37 cellular contexts compared by ENCODE assay signal in the genomic region with DNA sequence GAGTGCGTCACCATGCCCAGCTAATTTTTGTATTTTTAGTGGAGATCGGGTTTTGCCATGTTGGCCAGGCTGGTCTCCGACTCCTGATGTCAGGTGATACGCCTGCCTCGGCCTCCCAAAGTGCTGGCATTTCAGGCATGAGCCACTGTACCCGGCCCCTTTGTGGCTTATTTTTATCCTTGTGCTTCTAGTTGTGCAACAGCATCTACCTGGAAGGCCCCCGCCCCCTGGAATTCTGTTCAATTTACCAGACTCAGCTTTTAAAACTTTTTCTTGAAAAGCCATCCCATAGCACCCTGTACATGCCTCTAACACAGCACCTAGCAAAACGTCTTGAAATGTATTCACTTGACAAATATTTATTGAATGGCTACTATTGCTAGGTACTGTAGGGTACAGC. TPM values are rescaled to one million over a fixed set of nuclear protein-coding genes. Genes with fewer than 3 reads are reported as not detected.
A peak's percentile ranks its signal among the peaks of the same experiment; 100 is the strongest.
DNase-seq lines count a peak whose midpoint lies in the region; ATAC-seq, FAIRE-seq and TF ChIP-seq lines count a peak whose summit lies in the region.
"Had no signal": no experiment of that assay in that cellular context is flagged by ENCODE, and none has a peak within 500 bp of the region (broad histone marks: within the 10 kb centered on the region; RNA-seq: fewer than 3 reads in every experiment).

No MANE protein-coding gene starts in this region.

- H4K8ac ChIP-seq in trophoblast cell (ENCODE audit: low read depth, low read length), result no peak overlapping the region

- POLR2A ChIA-PET in HepG2 (lab: Yijun Ruan, JAX), result interaction anchor here (1.5 kb wide), 1 partner anchor 9 kb away, joined by 5 read pairs; the partner anchor contains the start of gene GPBP1

- no peak for TF ChIP-seq EP300 in HepG2 (IDR thresholded peaks at IDR 0.05; ENCODE audit: low read depth in 2 of 2, low read length in 2 of 2)
- no peak for TF ChIP-seq EP300 in HepG2 (CRISPR knock-in tag; IDR thresholded peaks at IDR 0.05; ENCODE audit: borderline replicate concordance)

- intact Hi-C loops in Right ventricle myocardium inferior (cut with DNase I), result no loop called here
- intact Hi-C loops in left cardiac atrium (cut with DNase I), result no loop called here
- intact Hi-C loops in HepG2 (cut with micrococcal nuclease; ENCODE audit: unreplicated experiment), result no loop called here
- intact Hi-C loops in right lobe of liver (cut with DNase I), result no loop called here

- H4K12ac ChIP-seq in trophoblast cell (ENCODE audit: low read depth, low read length), result no peak overlapping the region

- in situ Hi-C loops in HepG2 (cut with HindIII; ENCODE audit: extremely low pct_ligation_motif_present, low pct_unique_long_range_greater_than_20kb) (no loop called here), GM23248 (cut with MboI) (no loop called here)

- no peaks in the 10 kb centered on the region for H3K9me3 Mint-ChIP-seq in osteocyte (ENCODE audit: unreplicated experiment)
- H3K9me3 Mint-ChIP-seq: CD4-positive, alpha-beta memory T cell; CD4-positive, alpha-beta T cell; CD8-positive, alpha-beta T cell had no signal

- no peak overlapping the region for H3K4ac ChIP-seq in trophoblast cell (ENCODE audit: low read depth, low read length)

- H3K4me2 ChIP-seq in HepG2 (ENCODE audit: low read depth, low read length), result peak overlapping the region; percentile 16; the same call in 1 of the 2 replicates
- no peak overlapping the region for H3K4me2 ChIP-seq in trophoblast cell (ENCODE audit: low read length)
- no peak overlapping the region for H3K4me2 ChIP-seq in GM23248 (ENCODE audit: unreplicated experiment)
- H3K4me2 ChIP-seq: A549; BLaER1; BLaER1 treated with 17β-estradiol and CSF1 and Interleukin-3, amounts not matched to agents 10 nM and 100 nM had no signal

- no peak overlapping the region for H2BK12ac ChIP-seq in trophoblast cell (ENCODE audit: low read length)

- TF ChIP-seq RAD21 in HepG2 (CRISPR knock-in tag; IDR thresholded peaks at IDR 0.05), result no peak

- no peak overlapping the region for H2BK5ac ChIP-seq in trophoblast cell (ENCODE audit: low read depth, low read length, poor library complexity)

- no peak overlapping the region for H3K4me3 ChIP-seq in HepG2 (replicated peaks in 1 of 3; ENCODE audit: insufficient read depth in 1 of 3, low read depth in 2 of 3, low read length in 3 of 3)
- no peak overlapping the region for H3K4me3 ChIP-seq in right lobe of liver
- no peak overlapping the region for H3K4me3 ChIP-seq in trophoblast cell (ENCODE audit: low read depth, low read length)
- H3K4me3 ChIP-seq in GM23248, result no peak overlapping the region
- H3K4me3 ChIP-seq: A549; BLaER1; BLaER1 treated with 17β-estradiol and CSF1 and Interleukin-3, amounts not matched to agents 10 nM and 100 nM had no signal

- H3K23ac ChIP-seq in trophoblast cell (ENCODE audit: low read length), result no peak overlapping the region

- H3K79me1 ChIP-seq in trophoblast cell (ENCODE audit: low read length), result peaks cover 1% of the 10 kb centered on the region

- H3K4me1 ChIP-seq in HepG2 (ENCODE audit: insufficient read depth, low read length) (peaks cover 12% of the 10 kb centered on the region), right lobe of liver (no peaks in the 10 kb centered on the region), trophoblast cell (ENCODE audit: control insufficient read depth in 1 of 2, insufficient read depth in 2 of 2, low read length in 2 of 2) (peaks cover 0 to 2% of the 10 kb centered on the region in 2 experiments), GM23248 (ENCODE audit: insufficient read depth) (no peaks in the 10 kb centered on the region)
- H3K4me1 ChIP-seq: A549, BE2C, BLaER1, Caco-2 had no signal

- H3K9me3 ChIP-seq in HepG2 (ENCODE audit: low read length), result no peaks in the 10 kb centered on the region
- H3K9me3 ChIP-seq in right lobe of liver, result no peaks in the 10 kb centered on the region
- H3K9me3 ChIP-seq in trophoblast cell (ENCODE audit: insufficient read depth, low read depth, low read length), result no peaks in the 10 kb centered on the region
- H3K9me3 ChIP-seq in GM23248 (ENCODE audit: low read depth), result no peaks in the 10 kb centered on the region
- H3K9me3 ChIP-seq: A549, Caco-2 had no signal

- H3F3A ChIP-seq in GM23248 (ENCODE audit: insufficient read depth), result no peaks in the 10 kb centered on the region

- no peak for TF ChIP-seq POLR2A in HepG2 (IDR thresholded peaks at IDR 0.05; ENCODE audit: insufficient read depth in 1 of 2, low read depth in 2 of 2, low read length in 2 of 2)
- no peak for TF ChIP-seq POLR2A in right lobe of liver (IDR thresholded peaks at IDR 0.05)

- DNase-seq in Right ventricle myocardium inferior (ENCODE audit: missing footprints), result peak; percentile 35
- DNase-seq in left cardiac atrium, result no peak
- no peak for DNase-seq in HepG2 (ENCODE audit: low spot score)
- DNase-seq in right lobe of liver, result no peak
- DNase-seq in osteocyte (ENCODE audit: extremely low spot score, unreplicated experiment), result peak; percentile 59
- DNase-seq in trophoblast cell, result peak; percentile 35 to 57
- DNase-seq in GM23248, result no peak
- DNase-seq: 8988T; ACHN; AML-193; BE2C; C1 segment of cervical spinal cord; Caco-2; Calu3; CD4-positive, alpha-beta memory T cell; CD4-positive, alpha-beta T cell; CD4-positive, CD25-positive, alpha-beta regulatory T cell; CD8-positive, alpha-beta memory T cell; CD8-positive, alpha-beta T cell; COR-L47; DMS 273 treated with DMSO at 0.1 percent for 48 hours; DMS153; DMS53; DMS79; DMS79 treated with DMSO at 0.1 percent for 48 hours; DND-41; EL had no signal

- no peaks in the 10 kb centered on the region for H3K9me2 ChIP-seq in GM23248 (ENCODE audit: insufficient read depth)

- CTCF ChIA-PET in HepG2 (lab: Yijun Ruan, JAX; ENCODE audit: low intra/inter-chr PET ratio, low total read pairs), result no interaction called here

- H3K79me2 ChIP-seq in HepG2 (ENCODE audit: insufficient read depth, low read length) (no peaks in the 10 kb centered on the region), trophoblast cell (ENCODE audit: control insufficient read depth, insufficient read depth, low read length, poor library complexity) (no peaks in the 10 kb centered on the region), GM23248 (ENCODE audit: insufficient read depth) (no peaks in the 10 kb centered on the region)

- no peaks in the 10 kb centered on the region for H3K4me1 Mint-ChIP-seq in osteocyte (ENCODE audit: unreplicated experiment)

- H3K27me3 Mint-ChIP-seq in osteocyte (ENCODE audit: unreplicated experiment), result no peaks in the 10 kb centered on the region
- H3K27me3 Mint-ChIP-seq: B cell; CD4-positive, alpha-beta memory T cell; CD4-positive, alpha-beta T cell; CD4-positive, CD25-positive, alpha-beta regulatory T cell; CD8-positive, alpha-beta memory T cell had no signal

- H3K14ac ChIP-seq in trophoblast cell (ENCODE audit: low read length), result no peak overlapping the region

- H2AFZ ChIP-seq in HepG2 (ENCODE audit: low read length) (no peak overlapping the region), trophoblast cell (ENCODE audit: insufficient read depth, low read length, poor library complexity) (no peak overlapping the region), GM23248 (no peak overlapping the region)

- H4K20me1 ChIP-seq in HepG2 (ENCODE audit: insufficient read depth, low read length) (no peaks in the 10 kb centered on the region), GM23248 (ENCODE audit: insufficient read depth) (no peaks in the 10 kb centered on the region)
- H4K20me1 ChIP-seq: BLaER1; BLaER1 treated with 17β-estradiol and CSF1 and Interleukin-3, amounts not matched to agents 10 nM and 100 nM had no signal

- no peak overlapping the region for H3K4me3 Mint-ChIP-seq in osteocyte (ENCODE audit: unreplicated experiment)
- H3K4me3 Mint-ChIP-seq: B cell; CD14-positive monocyte; CD4-positive, alpha-beta memory T cell; CD4-positive, alpha-beta T cell; CD4-positive, CD25-positive, alpha-beta regulatory T cell; CD8-positive, alpha-beta memory T cell; CD8-positive, alpha-beta T cell had no signal

- no peak overlapping the region for H4K91ac ChIP-seq in trophoblast cell (ENCODE audit: low read depth, low read length)

- H3K36me3 Mint-ChIP-seq in osteocyte (ENCODE audit: unreplicated experiment), result no peaks in the 10 kb centered on the region
- H3K36me3 Mint-ChIP-seq: CD14-positive monocyte; CD4-positive, alpha-beta memory T cell; CD4-positive, CD25-positive, alpha-beta regulatory T cell; CD8-positive, alpha-beta T cell had no signal

- no TSS peak for BruUV-seq in HepG2 (replicated peaks; lab: Mats Ljungman, UMichigan)

- WGBS in HepG2 (ENCODE audit: low lambda C conversion rate), result 16% methylated on average over 8 of the region's 8 CpGs
- 80% methylated on average over 7 of the region's 8 CpGs for WGBS in right lobe of liver (ENCODE audit: insufficient coverage, low coverage, low lambda C conversion rate, missing lambda C conversion rate)
- WGBS in trophoblast cell (ENCODE audit: extremely low coverage, insufficient coverage, insufficient read length), result no CpG with 5 or more reads among the region's 8 CpGs
- WGBS in GM23248 (ENCODE audit: low coverage in 1 of 2, low lambda C conversion rate in 2 of 2, missing lambda C conversion rate in 2 of 2), 2 experiments, result 83 to 84% methylated on average over 8 of the region's 8 CpGs

- no peak overlapping the region for H3K27ac Mint-ChIP-seq in osteocyte (ENCODE audit: unreplicated experiment)
- H3K27ac Mint-ChIP-seq: B cell; CD14-positive monocyte; CD4-positive, alpha-beta T cell; CD4-positive, CD25-positive, alpha-beta regulatory T cell; CD8-positive, alpha-beta T cell had no signal

- ATAC-seq in Right ventricle myocardium inferior, result no peak
- ATAC-seq in left cardiac atrium, result no peak
- ATAC-seq in HepG2, result peak; percentile 44; the same call in 2 of the 3 replicates
- no peak for ATAC-seq in right lobe of liver
- ATAC-seq in HG02938 (IDR thresholded peaks at IDR 0.05; ENCODE audit: unreplicated experiment), result no peak
- ATAC-seq: A549; CD8-positive, alpha-beta T cell had no signal

- FAIRE-seq in HepG2 (lab: Jason Lieb, UNC), result no peak
- FAIRE-seq: A204.1, A549, D721Med had no signal

- no peak overlapping the region for H2BK120ac ChIP-seq in trophoblast cell (ENCODE audit: insufficient read depth, low read length, poor library complexity)

- no peak overlapping the region for H3K18ac ChIP-seq in trophoblast cell (ENCODE audit: low read length)

- H3K36me3 ChIP-seq in HepG2 (replicated peaks in 1 of 2; ENCODE audit: control insufficient read depth in 1 of 2, insufficient read depth in 2 of 2, low read length in 2 of 2), result no peaks in the 10 kb centered on the region
- no peaks in the 10 kb centered on the region for H3K36me3 ChIP-seq in right lobe of liver
- H3K36me3 ChIP-seq in trophoblast cell (ENCODE audit: control insufficient read depth in 1 of 2, insufficient read depth in 2 of 2, low read length in 2 of 2), result no peaks in the 10 kb centered on the region
- no peaks in the 10 kb centered on the region for H3K36me3 ChIP-seq in GM23248 (ENCODE audit: low read depth)
- H3K36me3 ChIP-seq: BE2C; BLaER1; BLaER1 treated with 17β-estradiol and CSF1 and Interleukin-3, amounts not matched to agents 10 nM and 100 nM had no signal

- no peak overlapping the region for H3K9ac ChIP-seq in HepG2 (ENCODE audit: insufficient read depth, low read depth, low read length)
- no peak overlapping the region for H3K9ac ChIP-seq in trophoblast cell (ENCODE audit: low read length)
- no peak overlapping the region for H3K9ac ChIP-seq in GM23248
- H3K9ac ChIP-seq: BLaER1; BLaER1 treated with 17β-estradiol and CSF1 and Interleukin-3, amounts not matched to agents 10 nM and 100 nM had no signal

- TF ChIP-seq CTCF in HepG2 (CRISPR knock-in tag; IDR thresholded peaks at IDR 0.05), result no peak
- no peak for TF ChIP-seq CTCF in right lobe of liver (IDR thresholded peaks at IDR 0.05)
- TF ChIP-seq CTCF in osteocyte (IDR thresholded peaks at IDR 0.05), result no peak

- H3K27ac ChIP-seq in HepG2 (ENCODE audit: extremely low read length, insufficient read depth, low read length) (no peak overlapping the region), right lobe of liver (no peak overlapping the region), trophoblast cell (ENCODE audit: low read depth, low read length) (no peak overlapping the region), GM23248 (no peak overlapping the region)
- H3K27ac ChIP-seq: 22Rv1; A549; BLaER1; BLaER1 treated with 17β-estradiol and CSF1 and Interleukin-3, amounts not matched to agents 10 nM and 100 nM; C4-2B had no signal

- H2AK5ac ChIP-seq in trophoblast cell (ENCODE audit: low read length), result no peak overlapping the region

- H3K27me3 ChIP-seq in HepG2 (ENCODE audit: control insufficient read depth in 1 of 2, insufficient read depth in 2 of 2, low read length in 2 of 2), result no peaks in the 10 kb centered on the region
- no peaks in the 10 kb centered on the region for H3K27me3 ChIP-seq in right lobe of liver
- H3K27me3 ChIP-seq in trophoblast cell (ENCODE audit: insufficient read depth, low read length), result no peaks in the 10 kb centered on the region
- no peaks in the 10 kb centered on the region for H3K27me3 ChIP-seq in GM23248 (replicated peaks; ENCODE audit: insufficient read depth)
- H3K27me3 ChIP-seq: BE2C; BLaER1; BLaER1 treated with 17β-estradiol and CSF1 and Interleukin-3, amounts not matched to agents 10 nM and 100 nM had no signal

RNA-seq across cellular contexts. Expression of gene GPBP1, which starts 9.7 kb away (rescaled TPM):
- total RNA-seq in Right ventricle myocardium inferior, result 58.9 TPM
- total RNA-seq in left cardiac atrium, result 10 to 100 TPM; 50.5 to 58.4 TPM
- 72.2 and 101 TPM in 2 replicates for total RNA-seq in HepG2 (2016; rRNA removed; fragmentation: Illumina TruSeq; extraction: Trizol)
- total RNA-seq in HepG2 (2016; cell fraction: cytosol; rRNA removed; fragmentation: Illumina TruSeq; extraction: Trizol; ENCODE audit: low read depth), result 66.3 and 69.1 TPM in 2 replicates
- total RNA-seq in HepG2 (2016; cell fraction: insoluble cytoplasmic fraction; rRNA removed; fragmentation: Illumina TruSeq; extraction: Trizol), result 70.0 and 97.0 TPM in 2 replicates
- 43.3 and 49.9 TPM in 2 replicates for total RNA-seq in HepG2 (2016; cell fraction: membrane; rRNA removed; fragmentation: Illumina TruSeq; extraction: Trizol)
- total RNA-seq in HepG2 (2016; cell fraction: nucleus; rRNA removed; fragmentation: Illumina TruSeq; extraction: Trizol), result 71.5 and 77.9 TPM in 2 replicates
- 22.4 and 27.1 TPM in 2 replicates for polyA plus RNA-seq in HepG2 (2011; rRNA removed)
- 8.1 and 15.4 TPM in 2 replicates for polyA plus RNA-seq in HepG2 (2011; cell fraction: cytosol; rRNA removed)
- 13.5 and 16.6 TPM in 2 replicates for polyA plus RNA-seq in HepG2 (2011; cell fraction: nucleus; rRNA removed)
- 37.4 and 42.2 TPM in 2 replicates for polyA plus RNA-seq in HepG2 (2012)
- 2.8 and 3.5 TPM in 2 replicates for polyA plus RNA-seq in HepG2 (2016; cell fraction: cytosol; fragmentation: Illumina TruSeq; extraction: Trizol; ENCODE audit: low read depth)
- polyA plus RNA-seq in HepG2 (2016; cell fraction: insoluble cytoplasmic fraction; fragmentation: Illumina TruSeq; extraction: Trizol; ENCODE audit: low read depth), result 68.2 and 77.7 TPM in 2 replicates
- 12.7 and 15.4 TPM in 2 replicates for polyA plus RNA-seq in HepG2 (2016; cell fraction: membrane; fragmentation: Illumina TruSeq; extraction: Trizol; ENCODE audit: low read depth)
- 97.7 and 101 TPM in 2 replicates for polyA plus RNA-seq in HepG2 (2016; cell fraction: nucleus; fragmentation: Illumina TruSeq; extraction: Trizol; ENCODE audit: insufficient read depth, low read depth)
- polyA minus RNA-seq in HepG2 (2011; rRNA and poly(A)+ RNA removed; ENCODE audit: low replicate concordance), result 7.1 and 12.3 TPM in 2 replicates
- polyA minus RNA-seq in HepG2 (2011; cell fraction: cytosol; rRNA and poly(A)+ RNA removed), result 23.4 and 24.7 TPM in 2 replicates
- polyA minus RNA-seq in HepG2 (2011; cell fraction: nucleus; rRNA and poly(A)+ RNA removed), result 86.4 and 87.5 TPM in 2 replicates
- 10 to 100 TPM; 19.5 to 28.2 (median 24.9) TPM for total RNA-seq in right lobe of liver
- 58.4 and 65.3 TPM in 2 replicates for total RNA-seq in osteocyte
- polyA plus RNA-seq in trophoblast cell (2013), result 92.5 and 97.5 TPM in 2 replicates
- total RNA-seq in GM23248 (2014; rRNA removed; shearing (Covaris generic)), result 35.5 and 41.7 TPM in 2 replicates
- polyA plus RNA-seq in GM23248 (2016; fragmentation: Nextera tagmentation; extraction: Ambion mirVana), result 38.1 and 38.8 TPM in 2 replicates

Comparison
In these comparisons a context has a peak if more than half of its experiments do, and no peak if none do; other contexts are left out.
1. DNase-seq: peak in Right ventricle myocardium inferior (single experiment), osteocyte (single experiment) and trophoblast cell (2 of 2); none in left cardiac atrium (single experiment), HepG2 (single experiment), right lobe of liver (0 of 3) and GM23248 (single experiment).